Comparison of ENCODE assay signal across 8 cellular contexts in the genomic region with DNA sequence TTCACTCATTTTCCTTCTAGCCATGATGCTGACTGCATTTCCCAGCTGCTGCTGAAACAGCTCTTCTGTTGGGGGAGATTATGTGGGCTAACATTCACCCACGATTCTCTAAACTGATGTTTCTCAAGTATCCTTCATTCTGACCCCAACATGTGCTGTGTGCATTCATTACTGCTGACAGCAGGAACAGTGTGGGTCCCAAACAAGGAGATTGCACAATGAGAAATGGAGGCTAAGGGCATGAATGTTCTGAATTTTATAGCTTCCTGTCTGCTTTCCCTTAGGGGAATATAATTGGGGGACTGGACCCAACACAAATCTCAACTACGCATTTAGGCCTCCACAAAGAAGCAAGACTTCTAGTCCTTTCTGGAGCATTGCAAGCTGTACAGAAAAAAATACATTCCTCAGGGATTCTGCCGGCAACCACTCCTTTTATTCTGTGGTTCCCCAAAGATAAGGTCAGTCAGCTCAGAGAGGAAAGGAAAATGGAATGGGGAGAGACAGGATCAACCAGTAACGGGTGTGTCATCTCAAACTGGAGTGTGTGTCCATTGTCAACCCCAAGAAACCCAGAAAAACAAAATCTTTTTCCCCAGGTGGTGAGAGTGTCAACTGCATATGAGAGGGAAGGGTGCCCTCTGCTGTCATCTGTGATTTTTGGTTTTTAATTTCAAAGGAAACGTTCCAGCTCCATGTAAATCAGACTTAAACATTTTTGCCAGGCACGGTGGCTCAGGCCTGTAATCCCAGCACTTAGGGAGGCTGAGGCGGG.
DNase-seq lines count a peak whose midpoint lies in the region; ATAC-seq and TF ChIP-seq lines count a peak whose summit lies in the region.

No MANE protein-coding gene starts in this region.

- DNase-seq in GM04504 (ENCODE audit: low read depth) (peak; percentile 74), NCI-H2227 (lab: John Stamatoyannopoulos, UW; ENCODE audit: unreplicated experiment) (peak; percentile 82), endothelial cell (ENCODE audit: low spot score) (peak; percentile 39), mucosa of descending colon (peak in 1 of 3 donors; percentile 85), substantia nigra (lab: John Stamatoyannopoulos, UW) (peak in 28 of 49 donors; percentile 0 to 28 (median 4))
- DNase-seq in activated CD4-positive, alpha-beta T cell treated with anti-CD3 and anti-CD28 coated beads for 48 hours, result peak; percentile 41

- peaks cover 5% of the 10 kb centered on the region for H3K4me1 Mint-ChIP-seq in endothelial cell (ENCODE audit: unreplicated experiment)

- no peaks in the 10 kb centered on the region for H3K36me3 Mint-ChIP-seq in endothelial cell (ENCODE audit: low read depth, unreplicated experiment)

- ATAC-seq in HG02798 (IDR thresholded peaks at IDR 0.05; ENCODE audit: poor library complexity, unreplicated experiment) (peak; percentile 53), mucosa of descending colon (peak; percentile 75), GM18868 (IDR thresholded peaks at IDR 0.05; ENCODE audit: unreplicated experiment) (no peak)

- no peaks in the 10 kb centered on the region for H3K36me3 ChIP-seq in mucosa of descending colon (ENCODE audit: low read depth)

- no peak overlapping the region for H3K4me3 Mint-ChIP-seq in endothelial cell (ENCODE audit: unreplicated experiment)

- H3K27me3 Mint-ChIP-seq in endothelial cell (ENCODE audit: unreplicated experiment), result no peaks in the 10 kb centered on the region

- no peak overlapping the region for H3K27ac ChIP-seq in substantia nigra (ENCODE audit: low read depth, low read length, poor library complexity, severe bottlenecking)

- H3K4me3 ChIP-seq in mucosa of descending colon, result no peak overlapping the region

- no peaks in the 10 kb centered on the region for H3K9me3 ChIP-seq in mucosa of descending colon

- intact Hi-C loops in mucosa of descending colon (cut with DNase I, micrococcal nuclease), result loop anchor here (5.0 to 10.0 kb wide), 2 partner anchors 396 to 513 kb away; a partner anchor contains a TSS

- peak overlapping the region; percentile 88 for H3K27ac Mint-ChIP-seq in endothelial cell (ENCODE audit: unreplicated experiment)

- peak; percentile 62 for TF ChIP-seq CTCF in endothelial cell (IDR thresholded peaks at IDR 0.05; ENCODE audit: unreplicated experiment)
- TF ChIP-seq CTCF in mucosa of descending colon (IDR thresholded peaks at IDR 0.05), result no peak

- no peaks in the 10 kb centered on the region for H3K9me3 Mint-ChIP-seq in endothelial cell (ENCODE audit: unreplicated experiment)

- H3K4me1 ChIP-seq in mucosa of descending colon (ENCODE audit: low read depth), result peaks cover 3% of the 10 kb centered on the region
